8 cellular contexts compared by ENCODE assay signal in the genomic region with DNA sequence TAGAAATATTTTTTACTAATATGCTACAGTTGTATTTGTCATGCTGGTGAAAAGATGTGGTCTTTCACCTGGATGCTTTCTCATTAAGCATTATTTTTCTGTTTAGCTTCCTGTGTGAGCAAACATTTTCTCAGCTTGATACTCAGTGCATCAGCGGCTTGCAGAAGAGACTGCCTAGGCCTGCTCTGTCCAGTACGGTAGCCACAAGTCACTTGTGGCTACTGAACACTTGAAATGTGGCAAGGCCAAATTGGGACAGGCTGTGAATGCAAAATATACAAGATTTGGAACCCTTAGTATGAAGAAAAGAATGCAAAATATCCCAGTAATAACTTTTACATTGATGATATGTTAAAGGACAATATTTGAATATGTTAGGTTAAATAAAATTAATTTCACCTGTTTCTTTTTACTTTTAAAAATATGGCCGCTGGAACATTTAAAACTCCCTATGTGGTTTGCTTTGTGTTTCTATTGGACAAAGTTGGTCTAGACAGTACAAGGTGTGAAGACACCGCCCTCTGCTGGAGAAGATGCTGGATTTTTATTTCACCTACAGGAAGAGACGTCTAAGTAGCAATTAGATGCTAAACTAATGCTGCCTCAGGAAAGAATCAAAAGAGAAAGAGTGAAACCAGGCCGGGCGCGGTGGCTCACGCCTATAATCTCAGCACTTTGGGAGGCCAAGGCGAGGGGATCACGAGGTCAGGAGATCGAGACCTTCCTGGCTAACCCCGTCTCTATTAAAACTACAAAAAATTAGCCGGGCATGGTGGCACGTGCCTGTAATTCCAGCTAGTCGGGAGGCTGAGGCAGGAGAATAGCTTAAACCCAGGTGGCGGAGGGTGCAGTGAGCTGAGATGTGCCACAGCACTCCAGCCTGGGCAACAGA. TPM values are rescaled to one million over a fixed set of nuclear protein-coding genes. Genes with fewer than 3 reads are reported as not detected.
DNase-seq lines count a peak whose midpoint lies in the region; FAIRE-seq and TF ChIP-seq lines count a peak whose summit lies in the region.

No MANE protein-coding gene starts in this region.

- H3K27ac Mint-ChIP-seq in astrocyte (ENCODE audit: unreplicated experiment) = no peak overlapping the region

- FAIRE-seq in astrocyte (lab: Jason Lieb, UNC) = no peak

- H3K79me2 ChIP-seq in astrocyte (ENCODE audit: insufficient read depth, low read length) = peaks cover 52% of the 10 kb centered on the region

- H2AFZ ChIP-seq in astrocyte (ENCODE audit: low read depth, low read length) = no peak overlapping the region

- H3K9me3 Mint-ChIP-seq in astrocyte (ENCODE audit: unreplicated experiment) = no peaks in the 10 kb centered on the region

- H3K9ac ChIP-seq in astrocyte (ENCODE audit: low read length) = no peak overlapping the region

- whole genome bisulfite sequencing in spleen, 5 donors = 27 to 50% (median 39%) methylated on average over 17 of the region's 17 CpGs

- H3K36me3 Mint-ChIP-seq in astrocyte (ENCODE audit: low read depth, unreplicated experiment) = no peaks in the 10 kb centered on the region

- no peaks in the 10 kb centered on the region for H3K4me1 Mint-ChIP-seq in astrocyte (ENCODE audit: low read depth, unreplicated experiment)

- H3K4me3 Mint-ChIP-seq in astrocyte (ENCODE audit: unreplicated experiment) = no peak overlapping the region

- H3K9me3 ChIP-seq in astrocyte (ENCODE audit: insufficient read depth, low read depth, low read length) (no peaks in the 10 kb centered on the region), spleen (no peaks in the 10 kb centered on the region)

- peaks cover 3% of the 10 kb centered on the region for H3K4me1 ChIP-seq in astrocyte (ENCODE audit: insufficient read depth, low read length)
- H3K4me1 ChIP-seq in spleen = peaks cover 5 to 98% (median 68%) of the 10 kb centered on the region in 6 donors

- intact Hi-C loops in spleen (cut with DNase I; ENCODE audit: low total_unique reads) = loop anchor here (5.0 kb wide), 1 partner anchor 86 kb away; no protein-coding TSS in a partner anchor

- H3K27me3 Mint-ChIP-seq in astrocyte (ENCODE audit: low read depth, unreplicated experiment) = no peaks in the 10 kb centered on the region

- H3K4me2 ChIP-seq in astrocyte (ENCODE audit: low read length) = no peak overlapping the region

- no peaks in the 10 kb centered on the region for H3K36me3 ChIP-seq in astrocyte (ENCODE audit: insufficient read depth, low read length)
- H3K36me3 ChIP-seq in spleen = peaks cover 0 to 42% (median 8%) of the 10 kb centered on the region in 6 donors

- DNase-seq in Ammon's horn (ENCODE audit: low spot score) = peak; percentile 73
- peak; percentile 61 for DNase-seq in GM20000 (ENCODE audit: low spot score)
- peak; percentile 83 for DNase-seq in NCI-H1694 (lab: John Stamatoyannopoulos, UW)
- peak in 4 of 5 experiments; percentile 63 to 89 (median 74) for DNase-seq in T-helper 2 cell
- peak; percentile 67 for DNase-seq in astrocyte (ENCODE audit: low read depth)
- DNase-seq in hippocampal formation (lab: John Stamatoyannopoulos, UW) = peak; percentile 8 to 16
- DNase-seq in spleen = peak; percentile 82
- DNase-seq in cortex of kidney (lab: John Stamatoyannopoulos, UW) = no peak

- TF ChIP-seq CTCF in GM20000 (IDR thresholded peaks at IDR 0.05; ENCODE audit: extremely low read depth, missing control alignments) = peak; percentile 17
- TF ChIP-seq CTCF in astrocyte (IDR thresholded peaks at IDR 0.05; ENCODE audit: insufficient read depth, low read depth, low read length) = peak; percentile 66
- TF ChIP-seq CTCF in spleen (IDR thresholded peaks at IDR 0.05 in 8 of 11, conservative IDR thresholded peaks at IDR 0.05 in 3 of 11) = peak; percentile 67 to 93 (median 85)

- H4K20me1 ChIP-seq in astrocyte (ENCODE audit: insufficient read depth, low read length) = no peaks in the 10 kb centered on the region

- no peak for TF ChIP-seq POLR2A in spleen (IDR thresholded peaks at IDR 0.05)

- H3K4me3 ChIP-seq in astrocyte (ENCODE audit: insufficient read depth, low read depth, low read length) (no peak overlapping the region), spleen (peak overlapping the region in 5 of 8 donors; percentile 2 to 76 (median 19))

- H3K27me3 ChIP-seq in astrocyte (ENCODE audit: insufficient read depth, low read length) (no peaks in the 10 kb centered on the region), spleen (replicated peaks in 1 of 7) (no peaks in the 10 kb centered on the region)

- H3K27ac ChIP-seq in astrocyte (ENCODE audit: low read depth, low read length) (no peak overlapping the region), spleen (peak overlapping the region in 7 of 8 donors; percentile 90 to 98 (median 93))

RNA-seq across cellular contexts. Expression of a gene that starts 5.3 kb away (rescaled TPM):
- total RNA-seq in astrocyte = 0.30 TPM in 1 of 2 replicates, not detected in the other
- total RNA-seq in spleen = 1,000 to 10,000 TPM in 1 of 7 donors, 100 to 1,000 TPM in 6; 402 to 1,009 (median 539) TPM
- 100 to 1,000 TPM; 123 to 239 (median 183) TPM for polyA plus RNA-seq in spleen

RNA-seq across cellular contexts. Expression of a gene that starts 30.8 kb away (rescaled TPM):
- total RNA-seq in astrocyte (51.8 and 61.6 TPM in 2 replicates), spleen (10 to 100 TPM; 25.1 to 53.0 (median 40.6) TPM)
- polyA plus RNA-seq in spleen = 10 to 100 TPM; 17.8 to 28.6 (median 21.3) TPM

Comparison
In these comparisons a context has a peak if more than half of its experiments do, and no peak if none do; other contexts are left out.
1. CTCF ChIP-seq: peak in every context shown above with its lines; median percentile 85 in spleen; 66 in astrocyte; 17 in GM20000.
2. RNA of a gene that starts 5.3 kb away (total RNA-seq): 402 to 1,009 TPM in spleen; 0.30 TPM in astrocyte; every median in the first group is over 100 times any median in the second.